In genomic region chr10:11472158-11472753, GRCh38 we compare ENCODE assay signal across 8 cellular contexts.
DNase-seq lines count a peak whose midpoint lies in the region; ATAC-seq and TF ChIP-seq lines count a peak whose summit lies in the region.

No MANE protein-coding gene starts in this region.

- H3K27me3 ChIP-seq in CD4-positive, CD25-positive, alpha-beta regulatory T cell (ENCODE audit: control insufficient read depth, insufficient read depth, low read length): no peaks in the 10 kb centered on the region
- H3K27me3 ChIP-seq in RWPE2 (ENCODE audit: insufficient read depth, poor library complexity, severe bottlenecking) (no peaks in the 10 kb centered on the region), psoas muscle (ENCODE audit: insufficient read depth in 3 of 3, low read length in 2 of 3) (no peaks in the 10 kb centered on the region), vagina (no peaks in the 10 kb centered on the region)

- H3K27me3 Mint-ChIP-seq in CD4-positive, CD25-positive, alpha-beta regulatory T cell: peaks cover 5% of the 10 kb centered on the region

- TF ChIP-seq POLR2A in vagina (IDR thresholded peaks at IDR 0.05): no peak

- intact Hi-C loops in Right ventricle myocardium inferior (cut with DNase I): no loop called here
- intact Hi-C loops in psoas muscle (cut with DNase I): no loop called here
- intact Hi-C loops in vagina (cut with DNase I): no loop called here

- H3K4me3 Mint-ChIP-seq in CD4-positive, CD25-positive, alpha-beta regulatory T cell: no peak overlapping the region

- peak; percentile 74 to 80 for ATAC-seq in CD4-positive, CD25-positive, alpha-beta regulatory T cell (ENCODE audit: low read depth in 2 of 2)
- ATAC-seq in RWPE2 (ENCODE audit: low read depth) (peak; percentile 71; the same call in 2 of the 3 replicates), Right ventricle myocardium inferior (peak; percentile 84), psoas muscle (peak; percentile 60 to 88 (median 81))

- H3K4me1 Mint-ChIP-seq in CD4-positive, CD25-positive, alpha-beta regulatory T cell: peaks cover 0 to 1% (median 0%) of the 10 kb centered on the region in 4 donors

- 54 to 60% (median 60%) methylated on average over 8 of the region's 8 CpGs for WGBS in psoas muscle, 3 donors

- TF ChIP-seq CTCF in RWPE2 (IDR thresholded peaks at IDR 0.05; ENCODE audit: poor library complexity, severe bottlenecking): peak; percentile 88
- TF ChIP-seq CTCF in psoas muscle (IDR thresholded peaks at IDR 0.05): peak; percentile 91
- peak; percentile 59 to 81 (median 61) for TF ChIP-seq CTCF in vagina (IDR thresholded peaks at IDR 0.05)

- no peaks in the 10 kb centered on the region for H3K9me3 ChIP-seq in CD4-positive, CD25-positive, alpha-beta regulatory T cell (ENCODE audit: control insufficient read depth in 2 of 2, low read length in 2 of 2)
- no peaks in the 10 kb centered on the region for H3K9me3 ChIP-seq in RWPE2 (ENCODE audit: severe bottlenecking)
- H3K9me3 ChIP-seq in psoas muscle: no peaks in the 10 kb centered on the region
- no peaks in the 10 kb centered on the region for H3K9me3 ChIP-seq in vagina

- no peaks in the 10 kb centered on the region for H3K4me1 ChIP-seq in CD4-positive, CD25-positive, alpha-beta regulatory T cell (ENCODE audit: control insufficient read depth, insufficient read depth, low read length, poor library complexity, severe bottlenecking)
- H3K4me1 ChIP-seq in RWPE2 (ENCODE audit: insufficient read depth, poor library complexity, severe bottlenecking) (peaks cover 3% of the 10 kb centered on the region), psoas muscle (no peaks in the 10 kb centered on the region), vagina (no peaks in the 10 kb centered on the region)

- no peaks in the 10 kb centered on the region for H3K36me3 Mint-ChIP-seq in CD4-positive, CD25-positive, alpha-beta regulatory T cell

- peak; percentile 47 to 75 (median 62) for DNase-seq in CD4-positive, CD25-positive, alpha-beta regulatory T cell
- DNase-seq in GM19240 (ENCODE audit: insufficient read length, low spot score): peak; percentile 48
- peak; percentile 49 for DNase-seq in HT1080 (ENCODE audit: low read depth)
- no peak for DNase-seq in RWPE2 (ENCODE audit: low spot score)
- peak; percentile 5 to 55 (median 42) for DNase-seq in activated naive CD4-positive, alpha-beta T cell (lab: John Stamatoyannopoulos, UW)
- no peak for DNase-seq in Right ventricle myocardium inferior (ENCODE audit: missing footprints)
- peak; percentile 33 to 69 for DNase-seq in psoas muscle
- no peak for DNase-seq in vagina (ENCODE audit: extremely low spot score in 2 of 2)

- no peak overlapping the region for H3K27ac ChIP-seq in CD4-positive, CD25-positive, alpha-beta regulatory T cell (ENCODE audit: insufficient read depth, low read length, poor library complexity, severe bottlenecking)
- H3K27ac ChIP-seq in RWPE2 (ENCODE audit: poor library complexity, severe bottlenecking): no peak overlapping the region
- no peak overlapping the region for H3K27ac ChIP-seq in psoas muscle
- H3K27ac ChIP-seq in vagina: no peak overlapping the region

- no peaks in the 10 kb centered on the region for H3K9me3 Mint-ChIP-seq in CD4-positive, CD25-positive, alpha-beta regulatory T cell

- H3K36me3 ChIP-seq in CD4-positive, CD25-positive, alpha-beta regulatory T cell (ENCODE audit: control insufficient read depth, insufficient read depth, low read length): no peaks in the 10 kb centered on the region
- H3K36me3 ChIP-seq in RWPE2 (ENCODE audit: low read depth) (no peaks in the 10 kb centered on the region), psoas muscle (ENCODE audit: insufficient read depth in 1 of 2, low read depth in 1 of 2) (no peaks in the 10 kb centered on the region), vagina (no peaks in the 10 kb centered on the region)

- H3K27ac Mint-ChIP-seq in CD4-positive, CD25-positive, alpha-beta regulatory T cell: no peak overlapping the region

- H3K4me3 ChIP-seq in CD4-positive, CD25-positive, alpha-beta regulatory T cell (ENCODE audit: low read depth, low read length): no peak overlapping the region
- H3K4me3 ChIP-seq in RWPE2 (ENCODE audit: severe bottlenecking) (no peak overlapping the region), psoas muscle (no peak overlapping the region), vagina (no peak overlapping the region)

Comparison
In these comparisons a context has a peak if more than half of its experiments do, and no peak if none do; other contexts are left out.
1. DNase-seq: peak in CD4-positive, CD25-positive, alpha-beta regulatory T cell (3 of 3), GM19240 (single experiment), HT1080 (single experiment), activated naive CD4-positive, alpha-beta T cell (4 of 4) and psoas muscle (2 of 2); none in RWPE2 (single experiment), Right ventricle myocardium inferior (single experiment) and vagina (0 of 2).
2. Peak in every context shown above with its lines, with median percentiles within 50 percentile points of each other: ATAC-seq and CTCF ChIP-seq.